2 cellular contexts compared by ENCODE assay signal in the genomic region with DNA sequence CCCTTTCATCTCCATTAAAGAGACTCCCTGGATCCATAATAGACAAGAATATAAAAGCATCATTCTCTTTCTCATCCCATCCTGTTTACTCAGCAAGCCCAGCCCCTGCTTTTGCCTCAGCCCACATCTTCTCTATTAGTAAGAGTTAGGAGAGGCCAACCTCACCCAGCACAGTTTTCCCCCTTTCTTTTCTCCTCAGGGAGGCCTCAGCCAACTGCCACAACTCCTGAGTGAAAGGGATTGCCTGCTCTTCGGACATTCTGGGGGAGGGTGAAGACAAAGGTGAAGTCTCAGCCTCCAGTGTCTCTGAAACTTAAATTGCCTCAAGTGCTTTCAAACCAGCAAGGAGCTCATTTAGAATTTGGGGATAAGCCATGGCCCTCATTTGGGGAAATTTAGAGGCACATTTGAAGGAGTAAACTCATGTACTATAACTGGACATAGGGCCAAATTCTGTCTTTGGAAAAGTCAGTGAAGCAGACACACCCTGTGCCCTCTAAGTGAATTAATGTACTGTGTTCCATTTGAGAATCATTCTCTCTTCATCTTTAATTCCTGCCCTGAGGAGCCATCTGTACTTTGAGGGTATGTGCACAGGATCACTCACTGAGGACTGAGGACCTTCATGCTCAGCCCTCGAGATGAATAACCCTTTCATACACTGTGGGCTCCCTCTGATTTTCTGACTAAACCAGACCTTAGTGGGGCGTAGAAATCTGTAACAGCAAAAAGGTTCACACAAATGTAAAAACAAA.
TF ChIP-seq lines count a peak whose summit lies in the region.

No MANE protein-coding gene starts in this region.

TF ChIP-seq in GM23338, 12 proteins besides CTCF, POLR2A, EP300 and RAD21 (continues in another document):
- TF ChIP-seq, protein P1, sequence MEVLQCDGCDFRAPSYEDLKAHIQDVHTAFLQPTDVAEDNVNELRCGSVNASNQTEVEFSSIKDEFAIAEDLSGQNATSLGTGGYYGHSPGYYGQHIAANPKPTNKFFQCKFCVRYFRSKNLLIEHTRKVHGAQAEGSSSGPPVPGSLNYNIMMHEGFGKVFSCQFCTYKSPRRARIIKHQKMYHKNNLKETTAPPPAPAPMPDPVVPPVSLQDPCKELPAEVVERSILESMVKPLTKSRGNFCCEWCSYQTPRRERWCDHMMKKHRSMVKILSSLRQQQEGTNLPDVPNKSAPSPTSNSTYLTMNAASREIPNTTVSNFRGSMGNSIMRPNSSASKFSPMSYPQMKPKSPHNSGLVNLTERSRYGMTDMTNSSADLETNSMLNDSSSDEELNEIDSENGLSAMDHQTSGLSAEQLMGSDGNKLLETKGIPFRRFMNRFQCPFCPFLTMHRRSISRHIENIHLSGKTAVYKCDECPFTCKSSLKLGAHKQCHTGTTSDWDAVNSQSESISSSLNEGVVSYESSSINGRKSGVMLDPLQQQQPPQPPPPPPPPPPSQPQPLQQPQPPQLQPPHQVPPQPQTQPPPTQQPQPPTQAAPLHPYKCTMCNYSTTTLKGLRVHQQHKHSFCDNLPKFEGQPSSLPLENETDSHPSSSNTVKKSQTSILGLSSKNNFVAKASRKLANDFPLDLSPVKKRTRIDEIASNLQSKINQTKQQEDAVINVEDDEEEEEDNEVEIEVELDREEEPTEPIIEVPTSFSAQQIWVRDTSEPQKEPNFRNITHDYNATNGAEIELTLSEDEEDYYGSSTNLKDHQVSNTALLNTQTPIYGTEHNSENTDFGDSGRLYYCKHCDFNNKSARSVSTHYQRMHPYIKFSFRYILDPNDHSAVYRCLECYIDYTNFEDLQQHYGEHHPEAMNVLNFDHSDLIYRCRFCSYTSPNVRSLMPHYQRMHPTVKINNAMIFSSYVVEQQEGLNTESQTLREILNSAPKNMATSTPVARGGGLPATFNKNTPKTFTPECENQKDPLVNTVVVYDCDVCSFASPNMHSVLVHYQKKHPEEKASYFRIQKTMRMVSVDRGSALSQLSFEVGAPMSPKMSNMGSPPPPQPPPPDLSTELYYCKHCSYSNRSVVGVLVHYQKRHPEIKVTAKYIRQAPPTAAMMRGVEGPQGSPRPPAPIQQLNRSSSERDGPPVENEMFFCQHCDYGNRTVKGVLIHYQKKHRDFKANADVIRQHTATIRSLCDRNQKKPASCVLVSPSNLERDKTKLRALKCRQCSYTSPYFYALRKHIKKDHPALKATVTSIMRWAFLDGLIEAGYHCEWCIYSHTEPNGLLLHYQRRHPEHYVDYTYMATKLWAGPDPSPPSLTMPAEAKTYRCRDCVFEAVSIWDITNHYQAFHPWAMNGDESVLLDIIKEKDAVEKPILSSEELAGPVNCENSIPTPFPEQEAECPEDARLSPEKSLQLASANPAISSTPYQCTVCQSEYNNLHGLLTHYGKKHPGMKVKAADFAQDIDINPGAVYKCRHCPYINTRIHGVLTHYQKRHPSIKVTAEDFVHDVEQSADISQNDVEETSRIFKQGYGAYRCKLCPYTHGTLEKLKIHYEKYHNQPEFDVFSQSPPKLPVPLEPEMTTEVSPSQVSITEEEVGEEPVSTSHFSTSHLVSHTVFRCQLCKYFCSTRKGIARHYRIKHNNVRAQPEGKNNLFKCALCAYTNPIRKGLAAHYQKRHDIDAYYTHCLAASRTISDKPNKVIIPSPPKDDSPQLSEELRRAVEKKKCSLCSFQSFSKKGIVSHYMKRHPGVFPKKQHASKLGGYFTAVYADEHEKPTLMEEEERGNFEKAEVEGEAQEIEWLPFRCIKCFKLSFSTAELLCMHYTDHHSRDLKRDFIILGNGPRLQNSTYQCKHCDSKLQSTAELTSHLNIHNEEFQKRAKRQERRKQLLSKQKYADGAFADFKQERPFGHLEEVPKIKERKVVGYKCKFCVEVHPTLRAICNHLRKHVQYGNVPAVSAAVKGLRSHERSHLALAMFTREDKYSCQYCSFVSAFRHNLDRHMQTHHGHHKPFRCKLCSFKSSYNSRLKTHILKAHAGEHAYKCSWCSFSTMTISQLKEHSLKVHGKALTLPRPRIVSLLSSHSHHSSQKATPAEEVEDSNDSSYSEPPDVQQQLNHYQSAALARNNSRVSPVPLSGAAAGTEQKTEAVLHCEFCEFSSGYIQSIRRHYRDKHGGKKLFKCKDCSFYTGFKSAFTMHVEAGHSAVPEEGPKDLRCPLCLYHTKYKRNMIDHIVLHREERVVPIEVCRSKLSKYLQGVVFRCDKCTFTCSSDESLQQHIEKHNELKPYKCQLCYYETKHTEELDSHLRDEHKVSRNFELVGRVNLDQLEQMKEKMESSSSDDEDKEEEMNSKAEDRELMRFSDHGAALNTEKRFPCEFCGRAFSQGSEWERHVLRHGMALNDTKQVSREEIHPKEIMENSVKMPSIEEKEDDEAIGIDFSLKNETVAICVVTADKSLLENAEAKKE (CRISPR knock-in tag; IDR thresholded peaks at IDR 0.05) = no peak
- no peak for TF ChIP-seq ZNF331 (CRISPR knock-in tag; IDR thresholded peaks at IDR 0.05; ENCODE audit: low read depth)
- TF ChIP-seq NANOG (IDR thresholded peaks at IDR 0.05; ENCODE audit: borderline replicate concordance) = no peak
- no peak for TF ChIP-seq ZNF114 (CRISPR knock-in tag; IDR thresholded peaks at IDR 0.05)
- no peak for TF ChIP-seq EZH2 (IDR thresholded peaks at IDR 0.05; ENCODE audit: low read depth, unreplicated experiment)
- TF ChIP-seq JUNB (IDR thresholded peaks at IDR 0.05; ENCODE audit: unreplicated experiment) = no peak
- TF ChIP-seq, protein P2, sequence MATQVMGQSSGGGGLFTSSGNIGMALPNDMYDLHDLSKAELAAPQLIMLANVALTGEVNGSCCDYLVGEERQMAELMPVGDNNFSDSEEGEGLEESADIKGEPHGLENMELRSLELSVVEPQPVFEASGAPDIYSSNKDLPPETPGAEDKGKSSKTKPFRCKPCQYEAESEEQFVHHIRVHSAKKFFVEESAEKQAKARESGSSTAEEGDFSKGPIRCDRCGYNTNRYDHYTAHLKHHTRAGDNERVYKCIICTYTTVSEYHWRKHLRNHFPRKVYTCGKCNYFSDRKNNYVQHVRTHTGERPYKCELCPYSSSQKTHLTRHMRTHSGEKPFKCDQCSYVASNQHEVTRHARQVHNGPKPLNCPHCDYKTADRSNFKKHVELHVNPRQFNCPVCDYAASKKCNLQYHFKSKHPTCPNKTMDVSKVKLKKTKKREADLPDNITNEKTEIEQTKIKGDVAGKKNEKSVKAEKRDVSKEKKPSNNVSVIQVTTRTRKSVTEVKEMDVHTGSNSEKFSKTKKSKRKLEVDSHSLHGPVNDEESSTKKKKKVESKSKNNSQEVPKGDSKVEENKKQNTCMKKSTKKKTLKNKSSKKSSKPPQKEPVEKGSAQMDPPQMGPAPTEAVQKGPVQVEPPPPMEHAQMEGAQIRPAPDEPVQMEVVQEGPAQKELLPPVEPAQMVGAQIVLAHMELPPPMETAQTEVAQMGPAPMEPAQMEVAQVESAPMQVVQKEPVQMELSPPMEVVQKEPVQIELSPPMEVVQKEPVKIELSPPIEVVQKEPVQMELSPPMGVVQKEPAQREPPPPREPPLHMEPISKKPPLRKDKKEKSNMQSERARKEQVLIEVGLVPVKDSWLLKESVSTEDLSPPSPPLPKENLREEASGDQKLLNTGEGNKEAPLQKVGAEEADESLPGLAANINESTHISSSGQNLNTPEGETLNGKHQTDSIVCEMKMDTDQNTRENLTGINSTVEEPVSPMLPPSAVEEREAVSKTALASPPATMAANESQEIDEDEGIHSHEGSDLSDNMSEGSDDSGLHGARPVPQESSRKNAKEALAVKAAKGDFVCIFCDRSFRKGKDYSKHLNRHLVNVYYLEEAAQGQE (IDR thresholded peaks at IDR 0.05; ENCODE audit: unreplicated experiment) = no peak
- TF ChIP-seq EZH2phosphoT487 (IDR thresholded peaks at IDR 0.05; ENCODE audit: unreplicated experiment) = no peak
- TF ChIP-seq CREB1 (CRISPR knock-in tag; IDR thresholded peaks at IDR 0.05; ENCODE audit: low read depth) = no peak
- no peak for TF ChIP-seq POLR2AphosphoS5 (IDR thresholded peaks at IDR 0.05; ENCODE audit: low read depth)
- no peak for TF ChIP-seq STAT1 (IDR thresholded peaks at IDR 0.05; ENCODE audit: unreplicated experiment)

TF ChIP-seq in WTC11, 78 proteins besides CTCF, POLR2A, EP300 and RAD21 (continued from another document):
- TF ChIP-seq, protein P3, sequence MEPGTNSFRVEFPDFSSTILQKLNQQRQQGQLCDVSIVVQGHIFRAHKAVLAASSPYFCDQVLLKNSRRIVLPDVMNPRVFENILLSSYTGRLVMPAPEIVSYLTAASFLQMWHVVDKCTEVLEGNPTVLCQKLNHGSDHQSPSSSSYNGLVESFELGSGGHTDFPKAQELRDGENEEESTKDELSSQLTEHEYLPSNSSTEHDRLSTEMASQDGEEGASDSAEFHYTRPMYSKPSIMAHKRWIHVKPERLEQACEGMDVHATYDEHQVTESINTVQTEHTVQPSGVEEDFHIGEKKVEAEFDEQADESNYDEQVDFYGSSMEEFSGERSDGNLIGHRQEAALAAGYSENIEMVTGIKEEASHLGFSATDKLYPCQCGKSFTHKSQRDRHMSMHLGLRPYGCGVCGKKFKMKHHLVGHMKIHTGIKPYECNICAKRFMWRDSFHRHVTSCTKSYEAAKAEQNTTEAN (CRISPR knock-in tag; IDR thresholded peaks at IDR 0.05) = no peak
- no peak for TF ChIP-seq CREB1 (CRISPR knock-in tag; IDR thresholded peaks at IDR 0.05)
- TF ChIP-seq ZNF423 (CRISPR knock-in tag; IDR thresholded peaks at IDR 0.05) = no peak
- TF ChIP-seq, protein P4, sequence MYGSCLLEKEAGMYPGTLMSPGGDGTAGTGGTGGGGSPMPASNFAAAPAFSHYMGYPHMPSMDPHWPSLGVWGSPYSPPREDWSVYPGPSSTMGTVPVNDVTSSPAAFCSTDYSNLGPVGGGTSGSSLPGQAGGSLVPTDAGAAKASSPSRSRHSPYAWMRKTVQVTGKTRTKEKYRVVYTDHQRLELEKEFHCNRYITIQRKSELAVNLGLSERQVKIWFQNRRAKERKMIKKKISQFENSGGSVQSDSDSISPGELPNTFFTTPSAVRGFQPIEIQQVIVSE (CRISPR knock-in tag; IDR thresholded peaks at IDR 0.05; ENCODE audit: borderline replicate concordance) = no peak
- no peak for TF ChIP-seq NFE2L1 (CRISPR knock-in tag; IDR thresholded peaks at IDR 0.05)
- TF ChIP-seq JUN (CRISPR knock-in tag; IDR thresholded peaks at IDR 0.05) = no peak
- TF ChIP-seq, protein P5, sequence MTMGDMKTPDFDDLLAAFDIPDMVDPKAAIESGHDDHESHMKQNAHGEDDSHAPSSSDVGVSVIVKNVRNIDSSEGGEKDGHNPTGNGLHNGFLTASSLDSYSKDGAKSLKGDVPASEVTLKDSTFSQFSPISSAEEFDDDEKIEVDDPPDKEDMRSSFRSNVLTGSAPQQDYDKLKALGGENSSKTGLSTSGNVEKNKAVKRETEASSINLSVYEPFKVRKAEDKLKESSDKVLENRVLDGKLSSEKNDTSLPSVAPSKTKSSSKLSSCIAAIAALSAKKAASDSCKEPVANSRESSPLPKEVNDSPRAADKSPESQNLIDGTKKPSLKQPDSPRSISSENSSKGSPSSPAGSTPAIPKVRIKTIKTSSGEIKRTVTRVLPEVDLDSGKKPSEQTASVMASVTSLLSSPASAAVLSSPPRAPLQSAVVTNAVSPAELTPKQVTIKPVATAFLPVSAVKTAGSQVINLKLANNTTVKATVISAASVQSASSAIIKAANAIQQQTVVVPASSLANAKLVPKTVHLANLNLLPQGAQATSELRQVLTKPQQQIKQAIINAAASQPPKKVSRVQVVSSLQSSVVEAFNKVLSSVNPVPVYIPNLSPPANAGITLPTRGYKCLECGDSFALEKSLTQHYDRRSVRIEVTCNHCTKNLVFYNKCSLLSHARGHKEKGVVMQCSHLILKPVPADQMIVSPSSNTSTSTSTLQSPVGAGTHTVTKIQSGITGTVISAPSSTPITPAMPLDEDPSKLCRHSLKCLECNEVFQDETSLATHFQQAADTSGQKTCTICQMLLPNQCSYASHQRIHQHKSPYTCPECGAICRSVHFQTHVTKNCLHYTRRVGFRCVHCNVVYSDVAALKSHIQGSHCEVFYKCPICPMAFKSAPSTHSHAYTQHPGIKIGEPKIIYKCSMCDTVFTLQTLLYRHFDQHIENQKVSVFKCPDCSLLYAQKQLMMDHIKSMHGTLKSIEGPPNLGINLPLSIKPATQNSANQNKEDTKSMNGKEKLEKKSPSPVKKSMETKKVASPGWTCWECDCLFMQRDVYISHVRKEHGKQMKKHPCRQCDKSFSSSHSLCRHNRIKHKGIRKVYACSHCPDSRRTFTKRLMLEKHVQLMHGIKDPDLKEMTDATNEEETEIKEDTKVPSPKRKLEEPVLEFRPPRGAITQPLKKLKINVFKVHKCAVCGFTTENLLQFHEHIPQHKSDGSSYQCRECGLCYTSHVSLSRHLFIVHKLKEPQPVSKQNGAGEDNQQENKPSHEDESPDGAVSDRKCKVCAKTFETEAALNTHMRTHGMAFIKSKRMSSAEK (CRISPR knock-in tag; IDR thresholded peaks at IDR 0.05; ENCODE audit: borderline replicate concordance) = no peak
- no peak for TF ChIP-seq TCF7 (CRISPR knock-in tag; IDR thresholded peaks at IDR 0.05; ENCODE audit: low read depth)
